8 cellular contexts compared by ENCODE assay signal in genomic region chr9:5437254-5438216, GRCh38. TPM values are rescaled to one million over a fixed set of nuclear protein-coding genes. Genes with fewer than 3 reads are reported as not detected.
A peak's percentile ranks its signal among the peaks of the same experiment; 100 is the strongest.
DNase-seq lines count a peak whose midpoint lies in the region; ATAC-seq, FAIRE-seq and TF ChIP-seq lines count a peak whose summit lies in the region.

PLGRKT (minus strand) TSS chr9:5437925; CDS start chr9:5431977, 5,948 bp downstream.

- H3K23ac ChIP-seq in trophoblast cell (ENCODE audit: low read length), result no peak within 1 kb of the TSS

- H3K9me3 ChIP-seq in adrenal gland (replicated peaks in 1 of 3) (no peaks in the 10 kb centered on the region), trophoblast cell (ENCODE audit: insufficient read depth, low read depth, low read length) (peaks cover 17% of the 10 kb centered on the region), transverse colon (no peaks in the 10 kb centered on the region)

- intact Hi-C loops in adrenal gland (cut with DNase I) (loop anchor here in 1 of 2 donors (10.0 kb wide), 1 partner anchor 673 kb away; no protein-coding TSS in a partner anchor), cardiac septum (cut with DNase I) (no loop called here), transverse colon (cut with DNase I; ENCODE audit: low total_unique reads) (no loop called here)

- WGBS in adrenal gland, 4 donors, result 0 to 1% (median 1%) methylated on average over 44 to 55 of the region's 55 CpGs
- no CpG with 5 or more reads among the region's 55 CpGs for WGBS in trophoblast cell (ENCODE audit: extremely low coverage, insufficient coverage, insufficient read length)
- 0 to 1% methylated on average over 11 to 48 of the region's 55 CpGs for WGBS in transverse colon (ENCODE audit: low coverage in 1 of 2), 2 donors

- in situ Hi-C loops in transverse colon (cut with MboI; ENCODE audit: low pct_ligation_motif_present in 1 of 4, low pct_unique_long_range_greater_than_20kb in 1 of 4, low sequenced_read_pairs in 3 of 4), result loop anchor here in 3 of 4 donors (25.0 kb wide), 4 partner anchors 175 to 675 kb away; partner anchors contain the start of genes INSL6 (in 1 of the 3) and JAK2 (in 1 of the 3)

- FAIRE-seq in GM12891 (lab: Jason Lieb, UNC), result no peak

- peak within 1 kb of the TSS; percentile 91 for H4K91ac ChIP-seq in trophoblast cell (ENCODE audit: low read depth, low read length)

- peak within 1 kb of the TSS; percentile 96 for H3K14ac ChIP-seq in trophoblast cell (ENCODE audit: low read length)

- H3K27me3 ChIP-seq in adrenal gland (no peaks in the 10 kb centered on the region), trophoblast cell (ENCODE audit: insufficient read depth, low read length) (no peaks in the 10 kb centered on the region), transverse colon (no peaks in the 10 kb centered on the region)

- H3K4me1 ChIP-seq in adrenal gland (replicated peaks in 1 of 2), result peaks cover 6 to 15% of the 10 kb centered on the region in 2 donors
- peaks cover 10 to 13% of the 10 kb centered on the region in 2 experiments for H3K4me1 ChIP-seq in trophoblast cell (ENCODE audit: control insufficient read depth in 1 of 2, insufficient read depth in 2 of 2, low read length in 2 of 2)
- H3K4me1 ChIP-seq in transverse colon, result peaks cover 6 to 21% (median 13%) of the 10 kb centered on the region in 4 donors

- peak within 1 kb of the TSS; percentile 87 for H2BK5ac ChIP-seq in trophoblast cell (ENCODE audit: low read depth, low read length, poor library complexity)

- peak within 1 kb of the TSS; percentile 2 for H2AK5ac ChIP-seq in trophoblast cell (ENCODE audit: low read length)

- peak within 1 kb of the TSS; percentile 73 to 96 (median 90) for H3K27ac ChIP-seq in adrenal gland
- peak within 1 kb of the TSS; percentile 82 for H3K27ac ChIP-seq in trophoblast cell (ENCODE audit: low read depth, low read length)
- H3K27ac ChIP-seq in transverse colon, result peak within 1 kb of the TSS; percentile 91 to 97 (median 95)

- H2BK12ac ChIP-seq in trophoblast cell (ENCODE audit: low read length), result peak within 1 kb of the TSS; percentile 19

- peak within 1 kb of the TSS; percentile 89 for H2BK120ac ChIP-seq in trophoblast cell (ENCODE audit: insufficient read depth, low read length, poor library complexity)

- peak within 1 kb of the TSS; percentile 65 for H4K12ac ChIP-seq in trophoblast cell (ENCODE audit: low read depth, low read length)

- H2AFZ ChIP-seq in trophoblast cell (ENCODE audit: insufficient read depth, low read length, poor library complexity), result peak within 1 kb of the TSS; percentile 90

- peak within 1 kb of the TSS; percentile 49 to 98 (median 63) for H3K4me3 ChIP-seq in adrenal gland
- H3K4me3 ChIP-seq in trophoblast cell (ENCODE audit: low read depth, low read length), result peak within 1 kb of the TSS; percentile 85
- peak within 1 kb of the TSS; percentile 55 to 61 (median 57) for H3K4me3 ChIP-seq in transverse colon

- TF ChIP-seq CTCF in adrenal gland (IDR thresholded peaks at IDR 0.05) (peak in 5 of 6 experiments; percentile 17 to 31 (median 27)), transverse colon (IDR thresholded peaks at IDR 0.05) (peak in 4 of 5 experiments; percentile 11 to 38 (median 17))

- peaks cover 16% of the 10 kb centered on the region for H3K79me1 ChIP-seq in trophoblast cell (ENCODE audit: low read length)

- peak; percentile 72 for DNase-seq in GM12891 (ENCODE audit: insufficient read length, low spot score)
- DNase-seq in NCI-H1436 treated with DMSO at 0.1 percent for 48 hours (lab: John Stamatoyannopoulos, UW), result peak; percentile 68
- DNase-seq in T-helper 1 cell, result peak; percentile 79 to 96 (median 87)
- DNase-seq in adrenal gland, result peak; percentile 94 to 98 (median 97)
- DNase-seq in cardiac septum (ENCODE audit: low spot score), result peak; percentile 99
- DNase-seq in trophoblast cell, result peak; percentile 97
- peak; percentile 96 for DNase-seq in transverse colon

- H3K79me2 ChIP-seq in trophoblast cell (ENCODE audit: control insufficient read depth, insufficient read depth, low read length, poor library complexity), result peaks cover 2% of the 10 kb centered on the region

- peaks cover 0 to 6% of the 10 kb centered on the region in 2 donors for H3K36me3 ChIP-seq in adrenal gland (replicated peaks in 1 of 2)
- H3K36me3 ChIP-seq in trophoblast cell (ENCODE audit: control insufficient read depth in 1 of 2, insufficient read depth in 2 of 2, low read length in 2 of 2), result peaks cover 13 to 21% of the 10 kb centered on the region in 2 experiments
- H3K36me3 ChIP-seq in transverse colon, result no peaks in the 10 kb centered on the region

- peak within 1 kb of the TSS; percentile 64 for H3K9ac ChIP-seq in trophoblast cell (ENCODE audit: low read length)

- ATAC-seq in HG02840 (IDR thresholded peaks at IDR 0.05; ENCODE audit: low FRiP score, unreplicated experiment), result peak; percentile 87

- H4K8ac ChIP-seq in trophoblast cell (ENCODE audit: low read depth, low read length), result peak within 1 kb of the TSS; percentile 90

- peak within 1 kb of the TSS; percentile 92 for H3K18ac ChIP-seq in trophoblast cell (ENCODE audit: low read length)

- TF ChIP-seq EP300 in transverse colon (IDR thresholded peaks at IDR 0.05; ENCODE audit: low read depth), result no peak

- peak within 1 kb of the TSS; percentile 49 for H3K4ac ChIP-seq in trophoblast cell (ENCODE audit: low read depth, low read length)

- peak; percentile 81 for TF ChIP-seq POLR2A in GM12891 (IDR thresholded peaks at IDR 0.05; ENCODE audit: low read depth, low read length)
- TF ChIP-seq POLR2A in adrenal gland (IDR thresholded peaks at IDR 0.05), result peak; percentile 77 to 88
- peak; percentile 97 for TF ChIP-seq POLR2A in transverse colon (IDR thresholded peaks at IDR 0.05)

- H3K4me2 ChIP-seq in trophoblast cell (ENCODE audit: low read length), result peak within 1 kb of the TSS; percentile 79

TF ChIP-seq in GM12891, 5 proteins besides CTCF, POLR2A, EP300 and RAD21:
- peak; percentile 78 for TF ChIP-seq POU2F2 (IDR thresholded peaks at IDR 0.05; ENCODE audit: low read depth, low read length)
- TF ChIP-seq POLR2AphosphoS5 (IDR thresholded peaks at IDR 0.05; ENCODE audit: low read depth, low read length), result peak; percentile 85
- peak; percentile 55 for TF ChIP-seq SPI1 (IDR thresholded peaks at IDR 0.05; ENCODE audit: low read depth, low read length)
- no peak for TF ChIP-seq PAX5 (IDR thresholded peaks at IDR 0.05; ENCODE audit: insufficient read depth, low read length, severe bottlenecking)
- peak; percentile 95 for TF ChIP-seq TAF1 (IDR thresholded peaks at IDR 0.05; ENCODE audit: low read depth, low read length)

RNA-seq across cellular contexts. Expression of gene PLGRKT, which starts in this region (rescaled TPM):
- polyA plus RNA-seq in GM12891 (2012; ENCODE audit: low read depth, missing spikeins), result 28.5 TPM
- total RNA-seq in adrenal gland, result 10 to 100 TPM; 15.8 to 32.0 (median 20.7) TPM
- polyA plus RNA-seq in adrenal gland, result 10 to 100 TPM in 1 of 3 donors, 1 to 10 TPM in 2; 7.2 to 25.2 (median 7.2) TPM
- 28.9 TPM for total RNA-seq in cardiac septum
- polyA plus RNA-seq in trophoblast cell (2013), result 18.3 and 18.5 TPM in 2 replicates
- total RNA-seq in transverse colon, result 10 to 100 TPM in 2 of 4 donors, 1 to 10 TPM in 2; 1.6 to 58.3 (median 16.5) TPM

Comparison
In these comparisons a context has a peak if more than half of its experiments do, and no peak if none do; other contexts are left out.
1. Peak in every context shown above with its lines: DNase-seq, ATAC-seq, H3K4me3 ChIP-seq and H3K27ac ChIP-seq.